Comparison of ENCODE assay signal across 22 cellular contexts in genomic region chr9:70540016-70540415, GRCh38.
DNase-seq lines count a peak whose midpoint lies in the region; ATAC-seq and TF ChIP-seq lines count a peak whose summit lies in the region.
"Had no signal": no experiment of that assay in that cellular context is flagged by ENCODE, and none has a peak within 500 bp of the region (broad histone marks: within the 10 kb centered on the region; RNA-seq: fewer than 3 reads in every experiment).

No MANE protein-coding gene starts in this region.

- H3K14ac ChIP-seq in IMR-90 (replicated peaks; ENCODE audit: low read depth, low read length): peak overlapping the region; percentile 92

- peak overlapping the region; percentile 67 for H3K27ac Mint-ChIP-seq in neural crest cell (ENCODE audit: unreplicated experiment)
- H3K27ac Mint-ChIP-seq in osteocyte (ENCODE audit: unreplicated experiment): peak overlapping the region; percentile 12
- H3K27ac Mint-ChIP-seq: CD4-positive, CD25-positive, alpha-beta regulatory T cell had no signal

- H3K4ac ChIP-seq in IMR-90 (ENCODE audit: low read depth, low read length): peak overlapping the region; percentile 93

- no peak overlapping the region for H3K9ac ChIP-seq in IMR-90 (ENCODE audit: low read depth, low read length)
- H3K9ac ChIP-seq: BLaER1 had no signal

- intact Hi-C loops in IMR-90 (cut with micrococcal nuclease): no loop called here

- peak overlapping the region; percentile 93; the same call in 1 of the 3 replicates for H2BK15ac ChIP-seq in IMR-90 (ENCODE audit: low read depth, low read length)

- H3K18ac ChIP-seq in IMR-90 (ENCODE audit: low read depth, low read length): peak overlapping the region; percentile 53

- H2BK120ac ChIP-seq in IMR-90 (ENCODE audit: low read depth, low read length): peak overlapping the region; percentile 70

- peak overlapping the region; percentile 88; the same call in 1 of the 2 replicates for H2BK20ac ChIP-seq in IMR-90 (ENCODE audit: low read depth, low read length)

- no TSS peak for BruUV-seq in IMR-90 (replicated peaks; lab: Mats Ljungman, UMichigan)

- no peak overlapping the region for H2AFZ ChIP-seq in IMR-90 (replicated peaks; ENCODE audit: low read length, poor library complexity)

- H3K36me3 ChIP-seq in IMR-90 (ENCODE audit: control insufficient read depth, insufficient read depth, low read length): no peaks in the 10 kb centered on the region
- H3K36me3 ChIP-seq: BE2C, BLaER1 had no signal

- H3K4me1 ChIP-seq in IMR-90 (ENCODE audit: control insufficient read depth, insufficient read depth, low read length): peaks cover 9% of the 10 kb centered on the region
- H3K4me1 ChIP-seq: A549, BE2C, BLaER1, Caco-2 had no signal

- no peak for TF ChIP-seq POLR2A in IMR-90 (IDR thresholded peaks at IDR 0.05; ENCODE audit: low read depth, low read length)

- no peaks in the 10 kb centered on the region for H3K79me1 ChIP-seq in IMR-90 (ENCODE audit: low read depth in 1 of 2, low read length in 2 of 2)

- H3K4me3 Mint-ChIP-seq in neural crest cell: no peak overlapping the region
- no peak overlapping the region for H3K4me3 Mint-ChIP-seq in osteocyte (ENCODE audit: unreplicated experiment)
- H3K4me3 Mint-ChIP-seq: CD14-positive monocyte; CD4-positive, alpha-beta memory T cell; CD4-positive, CD25-positive, alpha-beta regulatory T cell; CD8-positive, alpha-beta memory T cell had no signal

- H3K36me3 Mint-ChIP-seq in neural crest cell (ENCODE audit: low read depth) (no peaks in the 10 kb centered on the region), osteocyte (ENCODE audit: unreplicated experiment) (no peaks in the 10 kb centered on the region)
- H3K36me3 Mint-ChIP-seq: CD14-positive monocyte; CD4-positive, CD25-positive, alpha-beta regulatory T cell; CD8-positive, alpha-beta memory T cell had no signal

- TF ChIP-seq CTCF in AG04450 (IDR thresholded peaks at IDR 0.05; ENCODE audit: low read depth, low read length): no peak
- TF ChIP-seq CTCF in IMR-90 (conservative IDR thresholded peaks at IDR 0.05; ENCODE audit: low read depth, low read length): no peak
- TF ChIP-seq CTCF in neural crest cell (conservative IDR thresholded peaks at IDR 0.05): no peak
- no peak for TF ChIP-seq CTCF in osteocyte (IDR thresholded peaks at IDR 0.05)

- H4K20me1 ChIP-seq in IMR-90 (ENCODE audit: insufficient read depth, low read length): no peaks in the 10 kb centered on the region
- H4K20me1 ChIP-seq: BLaER1 had no signal

- H2AK5ac ChIP-seq in IMR-90 (ENCODE audit: low read depth, low read length): peak overlapping the region; percentile 80; the same call in 1 of the 2 replicates

- WGBS in IMR-90 (ENCODE audit: extremely low coverage in 2 of 2, insufficient read length in 1 of 2), 2 experiments: no CpG with 5 or more reads among the region's 5 CpGs

- peak overlapping the region; percentile 35 for H2AK9ac ChIP-seq in IMR-90 (replicated peaks; ENCODE audit: low read depth, low read length, poor library complexity)

- H3K4me3 ChIP-seq in AG04450 (ENCODE audit: low read depth, low read length) (no peak overlapping the region), IMR-90 (ENCODE audit: insufficient read depth, low read depth, low read length) (no peak overlapping the region)
- H3K4me3 ChIP-seq: A549, BLaER1, GM12878 had no signal

- in situ Hi-C loops in IMR-90 (cut with MboI; ENCODE audit: low sequenced_read_pairs): no loop called here

- peak overlapping the region; percentile 37 for H4K5ac ChIP-seq in IMR-90 (ENCODE audit: low read depth, low read length)

- H3K23ac ChIP-seq in IMR-90 (ENCODE audit: low read depth, low read length): no peak overlapping the region; the same call in 1 of the 2 replicates

- ATAC-seq in IMR-90 (ENCODE audit: low read depth) (peak; percentile 77), GM18502 (IDR thresholded peaks at IDR 0.05; ENCODE audit: poor library complexity, unreplicated experiment) (no peak)
- ATAC-seq: A549, GM12878 had no signal

- TF ChIP-seq RAD21 in IMR-90 (IDR thresholded peaks at IDR 0.05; ENCODE audit: low read length): no peak

- DNase-seq in AG04450 (ENCODE audit: low read depth, low spot score) (no peak), IMR-90 (peak; percentile 55), neural crest cell (ENCODE audit: low read depth, low spot score) (no peak), osteocyte (ENCODE audit: extremely low spot score, unreplicated experiment) (no peak), NCI-H1436 treated with DMSO at 0.1 percent for 48 hours (lab: John Stamatoyannopoulos, UW) (no peak), COLO829 (ENCODE audit: low spot score) (no peak)
- DNase-seq: BE2C; C1 segment of cervical spinal cord; Caco-2; Calu3; CD4-positive, alpha-beta memory T cell; CD4-positive, CD25-positive, alpha-beta regulatory T cell; CD8-positive, alpha-beta memory T cell; DMS79 treated with DMSO at 0.1 percent for 48 hours; EL; GDM1 had no signal

- H4K91ac ChIP-seq in IMR-90 (ENCODE audit: insufficient read depth, low read depth, low read length): peak overlapping the region; percentile 57

- H3K9me3 ChIP-seq in AG04450 (ENCODE audit: control insufficient read depth, insufficient read depth, low read length) (no peaks in the 10 kb centered on the region; the same call in 1 of the 2 replicates), IMR-90 (ENCODE audit: control insufficient read depth, insufficient read depth, low read length) (no peaks in the 10 kb centered on the region)
- H3K9me3 ChIP-seq: A549, BE2C, BLaER1, Caco-2 had no signal

- peaks cover 4% of the 10 kb centered on the region for H3K9me1 ChIP-seq in IMR-90 (ENCODE audit: insufficient read depth, low read length)

- CTCF ChIA-PET in AG04450 (lab: Charles Lee): interaction anchor here (1.2 to 1.4 kb wide), 2 partner anchors 55 to 199 kb away, joined by 3 to 7 read pairs; no protein-coding TSS in a partner anchor
- CTCF ChIA-PET in IMR-90 (lab: Yijun Ruan, JAX): interaction anchor here (1.5 kb wide), 1 partner anchor 62 kb away, joined by 5 read pairs; no protein-coding TSS in a partner anchor

- no peak overlapping the region for H3K56ac ChIP-seq in IMR-90 (ENCODE audit: extremely low read depth, insufficient read depth, low read length)

- H3K27me3 ChIP-seq in AG04450 (ENCODE audit: control insufficient read depth, insufficient read depth, low read length) (no peaks in the 10 kb centered on the region), IMR-90 (ENCODE audit: control insufficient read depth, insufficient read depth, low read length) (no peaks in the 10 kb centered on the region)
- H3K27me3 ChIP-seq: BE2C, BLaER1 had no signal

- peak overlapping the region; percentile 39 for H3K27ac ChIP-seq in AG04450 (ENCODE audit: low read depth, low read length)
- H3K27ac ChIP-seq in IMR-90 (ENCODE audit: insufficient read depth, low read length): peak overlapping the region; percentile 30; the same call in 1 of the 2 replicates
- H3K27ac ChIP-seq: 22Rv1, A549, BLaER1 had no signal

- peaks cover 2% of the 10 kb centered on the region for H3K9me3 Mint-ChIP-seq in neural crest cell
- H3K9me3 Mint-ChIP-seq in osteocyte (ENCODE audit: unreplicated experiment): no peaks in the 10 kb centered on the region
- H3K9me3 Mint-ChIP-seq: CD4-positive, alpha-beta memory T cell had no signal

- peak overlapping the region in 1 of 2 experiments; percentile 71; a peak in 1 of 4 replicates for H4K8ac ChIP-seq in IMR-90 (ENCODE audit: low read depth in 2 of 2, low read length in 2 of 2)

- H3K4me1 Mint-ChIP-seq in neural crest cell (no peaks in the 10 kb centered on the region), osteocyte (ENCODE audit: unreplicated experiment) (peaks cover 28% of the 10 kb centered on the region)
- H3K4me1 Mint-ChIP-seq: CD14-positive monocyte; CD4-positive, alpha-beta memory T cell; CD8-positive, alpha-beta memory T cell had no signal

- POLR2A ChIA-PET in AG04450 (lab: Yijun Ruan, JAX) (interaction anchor here (0.7 to 1.3 kb wide), 4 partner anchors 22 to 121 kb away, joined by 3 to 9 read pairs (median 6); no protein-coding TSS in a partner anchor), IMR-90 (lab: Charles Lee; ENCODE audit: unreplicated experiment) (no interaction called here)

- H3K27me3 Mint-ChIP-seq in neural crest cell (ENCODE audit: low read depth) (no peaks in the 10 kb centered on the region), osteocyte (ENCODE audit: unreplicated experiment) (no peaks in the 10 kb centered on the region)
- H3K27me3 Mint-ChIP-seq: CD4-positive, alpha-beta memory T cell had no signal

- dilution Hi-C loops in IMR-90 (cut with HindIII; ENCODE audit: low sequenced_read_pairs, unreplicated experiment): no loop called here

- peak overlapping the region; percentile 51 for H2BK5ac ChIP-seq in IMR-90 (ENCODE audit: low read depth, low read length, poor library complexity, severe bottlenecking)

- H3K4me2 ChIP-seq in IMR-90 (ENCODE audit: low read depth, low read length): no peak overlapping the region
- H3K4me2 ChIP-seq: A549, BLaER1 had no signal

TF ChIP-seq in IMR-90, 13 proteins besides CTCF, POLR2A, EP300 and RAD21 (continues in another document):
- no peak for TF ChIP-seq MAFK (IDR thresholded peaks at IDR 0.05; ENCODE audit: low read depth, low read length)
- no peak for TF ChIP-seq USF2 (IDR thresholded peaks at IDR 0.05; ENCODE audit: low read depth, low read length)
- no peak for TF ChIP-seq RFX5 (IDR thresholded peaks at IDR 0.05; ENCODE audit: low read depth, low read length)
- TF ChIP-seq RCOR1 (IDR thresholded peaks at IDR 0.05; ENCODE audit: insufficient replicate concordance, low read length): no peak
- no peak for TF ChIP-seq FOS (IDR thresholded peaks at IDR 0.05; ENCODE audit: low read depth, low read length)
- no peak for TF ChIP-seq BHLHE40 (IDR thresholded peaks at IDR 0.05; ENCODE audit: low read depth, low read length)
- no peak for TF ChIP-seq NFE2L2 (IDR thresholded peaks at IDR 0.05; ENCODE audit: low read depth, low read length)
- TF ChIP-seq ELK1 (IDR thresholded peaks at IDR 0.05; ENCODE audit: borderline replicate concordance, low read depth, low read length): no peak
- no peak for TF ChIP-seq CEBPB (IDR thresholded peaks at IDR 0.05; ENCODE audit: low read depth, low read length)
